Comparison of ENCODE assay signal across 13 cellular contexts in genomic region chr2:102245266-102246151, GRCh38. TPM values are rescaled to one million over a fixed set of nuclear protein-coding genes. Genes with fewer than 3 reads are reported as not detected.
DNase-seq lines count a peak whose midpoint lies in the region; FAIRE-seq and TF ChIP-seq lines count a peak whose summit lies in the region.
"Had no signal": no experiment of that assay in that cellular context is flagged by ENCODE, and none has a peak within 500 bp of the region (broad histone marks: within the 10 kb centered on the region; RNA-seq: fewer than 3 reads in every experiment).

No MANE protein-coding gene starts in this region.

- TF ChIP-seq RAD21 in H1 (IDR thresholded peaks at IDR 0.05 in 1 of 2, conservative IDR thresholded peaks at IDR 0.05 in 1 of 2; ENCODE audit: low read depth in 2 of 2, low read length in 2 of 2), result peak; percentile 43 to 50; a peak in 3 of 4 replicates

- POLR2A ChIA-PET in BJ (lab: Charles Lee) (interaction anchor here (0.6 kb wide), 1 partner anchor 190 kb away, joined by 3 read pairs; no protein-coding TSS in a partner anchor), H1 (lab: Charles Lee; ENCODE audit: partially characterized antibody) (no interaction called here)

- H3K36me3 ChIP-seq in BJ (ENCODE audit: control insufficient read depth, insufficient read depth, low read length), result no peaks in the 10 kb centered on the region
- H3K36me3 ChIP-seq in H1 (ENCODE audit: control insufficient read depth in 2 of 4, insufficient read depth in 4 of 4, low read length in 3 of 4), result no peaks in the 10 kb centered on the region
- H3K36me3 ChIP-seq in mesenchymal stem cell (ENCODE audit: control insufficient read depth in 1 of 2, insufficient read depth in 2 of 2, low read depth in 1 of 2, low read length in 2 of 2), result no peaks in the 10 kb centered on the region
- H3K36me3 ChIP-seq in small intestine (ENCODE audit: control insufficient read depth in 2 of 2, insufficient read depth in 2 of 2, low read length in 2 of 2), result no peaks in the 10 kb centered on the region

- H3K79me2 ChIP-seq in H1 (ENCODE audit: control insufficient read depth in 1 of 2, insufficient read depth in 2 of 2, low read length in 2 of 2), result no peaks in the 10 kb centered on the region

- H3K79me1 ChIP-seq in H1 (ENCODE audit: low read depth, low read length), result no peaks in the 10 kb centered on the region
- H3K79me1 ChIP-seq in mesenchymal stem cell (replicated peaks; ENCODE audit: low read length, poor library complexity, severe bottlenecking), result no peaks in the 10 kb centered on the region

- H2AK5ac ChIP-seq in H1 (ENCODE audit: low read depth, low read length) (no peak overlapping the region), mesenchymal stem cell (ENCODE audit: low read length, severe bottlenecking) (no peak overlapping the region)

- H2BK15ac ChIP-seq in H1 (ENCODE audit: low read length), result 0 out of 2 replicates have a peak overlapping the region, but pooled peaks have one; percentile 66
- H2BK15ac ChIP-seq in mesenchymal stem cell (ENCODE audit: low read depth, poor library complexity, severe bottlenecking), result peak overlapping the region; percentile 63

- H2BK20ac ChIP-seq in H1 (ENCODE audit: low read length), result 0 out of 2 replicates have a peak overlapping the region, but pooled peaks have one; percentile 43

- H2BK12ac ChIP-seq in H1 (ENCODE audit: low read depth, low read length), result no peak overlapping the region
- peak overlapping the region; percentile 0 to 15 for H2BK12ac ChIP-seq in mesenchymal stem cell (ENCODE audit: low read length in 2 of 2)

- DNase-seq in BJ (ENCODE audit: low read depth) (peak; percentile 38), NB4 (ENCODE audit: low read depth) (peak; percentile 28), H1 (ENCODE audit: low read depth in 1 of 2, low spot score in 2 of 2) (peak in 1 of 2 experiments; percentile 49), mesenchymal stem cell (peak; percentile 45), NCI-H510A treated with DMSO at 0.1 percent for 48 hours (lab: John Stamatoyannopoulos, UW) (no peak), small intestine (no peak), germinal center (ENCODE audit: low spot score) (no peak), A172 (ENCODE audit: low spot score) (no peak)
- DNase-seq: left colon; retina; stimulated activated CD4-positive, alpha-beta T cell treated with anti-CD3 and anti-CD28 coated beads, Interleukin-4, amount 100 ng/mL, for 1 hour; stimulated activated naive CD4-positive, alpha-beta T cell treated with Interleukin-2 at 50 U/mL for 16 hours had no signal

- H3K4me3 ChIP-seq in BJ (ENCODE audit: low read depth, low read length) (peak overlapping the region; percentile 18), NB4 (ENCODE audit: low read depth, low read length) (no peak overlapping the region), H1 (ENCODE audit: extremely low read depth in 1 of 4, insufficient read depth in 2 of 4, low read depth in 3 of 4, low read length in 4 of 4) (no peak overlapping the region), mesenchymal stem cell (ENCODE audit: insufficient read depth in 1 of 2, low read depth in 1 of 2, low read length in 2 of 2) (peak overlapping the region in 1 of 2 experiments; percentile 55), small intestine (ENCODE audit: low read depth in 1 of 2, low read length in 2 of 2) (no peak overlapping the region)

- no peak overlapping the region for H3K27ac ChIP-seq in H1 (ENCODE audit: low read depth, low read length)
- no peak overlapping the region for H3K27ac ChIP-seq in mesenchymal stem cell (ENCODE audit: low read length, poor library complexity, severe bottlenecking)
- no peak overlapping the region for H3K27ac ChIP-seq in small intestine (ENCODE audit: low read depth in 1 of 2, low read length in 1 of 2)

- H3K4me1 ChIP-seq in H1 (replicated peaks in 1 of 4; ENCODE audit: control insufficient read depth in 3 of 4, insufficient read depth in 4 of 4, low read length in 3 of 4), result peaks cover 0 to 3% (median 0%) of the 10 kb centered on the region in 4 experiments; a peak in 1 of 7 replicates
- peaks cover 1% of the 10 kb centered on the region for H3K4me1 ChIP-seq in mesenchymal stem cell (ENCODE audit: control insufficient read depth, insufficient read depth, low read depth, low read length)
- no peaks in the 10 kb centered on the region for H3K4me1 ChIP-seq in small intestine (ENCODE audit: control insufficient read depth in 2 of 2, insufficient read depth in 1 of 2, low read depth in 1 of 2, low read length in 1 of 2)

- H3K4me2 ChIP-seq in H1 (ENCODE audit: insufficient read depth in 1 of 2, low read depth in 2 of 2, low read length in 2 of 2), result no peak overlapping the region
- H3K4me2 ChIP-seq in mesenchymal stem cell (ENCODE audit: low read length, poor library complexity, severe bottlenecking), result no peak overlapping the region

- H3K9me3 ChIP-seq in H1 (ENCODE audit: insufficient read depth in 2 of 2, low read depth in 1 of 2, low read length in 1 of 2) (no peaks in the 10 kb centered on the region), mesenchymal stem cell (ENCODE audit: control insufficient read depth, low read length) (no peaks in the 10 kb centered on the region), small intestine (ENCODE audit: control insufficient read depth, low read depth) (no peaks in the 10 kb centered on the region)

- CTCF ChIA-PET in BJ (lab: Yijun Ruan, JAX), result interaction anchor here (0.6 to 2.3 kb wide), 22 partner anchors 12 to 539 kb away, joined by 3 to 16 read pairs (median 4); partner anchors contain the start of gene IL18R1
- CTCF ChIA-PET in H1 (lab: Charles Lee; ENCODE audit: partially characterized antibody), result interaction anchor here (0.6 to 1.3 kb wide), 7 partner anchors 10 to 307 kb away, joined by 3 to 4 read pairs (median 3); no protein-coding TSS in a partner anchor

- no peak overlapping the region for H4K5ac ChIP-seq in H1 (ENCODE audit: insufficient read length, low read depth, low read length)

- no peak overlapping the region for H3K56ac ChIP-seq in H1 (replicated peaks; ENCODE audit: insufficient read length, low read depth, low read length)

- no peak for FAIRE-seq in H1 (lab: Jason Lieb, UNC)
- FAIRE-seq in small intestine (lab: Jason Lieb, UNC), result no peak

- H4K91ac ChIP-seq in H1 (replicated peaks; ENCODE audit: insufficient read length, low read length) (no peak overlapping the region), mesenchymal stem cell (ENCODE audit: low read length) (peak overlapping the region; percentile 52)

- H2BK120ac ChIP-seq in H1 (replicated peaks; ENCODE audit: low read depth, low read length) (no peak overlapping the region), mesenchymal stem cell (ENCODE audit: low read depth, low read length) (no peak overlapping the region)

- no peak overlapping the region for H3K9ac ChIP-seq in H1 (replicated peaks in 1 of 4; ENCODE audit: extremely low read depth in 1 of 4, low read depth in 3 of 4, low read length in 3 of 4)
- peak overlapping the region; percentile 58 for H3K9ac ChIP-seq in mesenchymal stem cell (ENCODE audit: low read length)

- H3K27me3 ChIP-seq in BJ (ENCODE audit: control insufficient read depth, insufficient read depth, low read length) (peaks cover 1% of the 10 kb centered on the region), H1 (replicated peaks in 1 of 4; ENCODE audit: control insufficient read depth in 3 of 4, extremely low read depth in 1 of 4, insufficient read depth in 3 of 4, low read length in 3 of 4) (peaks cover 0 to 10% (median 8%) of the 10 kb centered on the region in 4 experiments; a peak in 6 of 7 replicates), mesenchymal stem cell (ENCODE audit: control insufficient read depth in 1 of 2, insufficient read depth in 1 of 2, low read length in 2 of 2) (peaks cover 0 to 15% of the 10 kb centered on the region in 2 experiments), small intestine (ENCODE audit: control insufficient read depth in 2 of 2, insufficient read depth in 2 of 2, low read length in 2 of 2) (peaks cover 0 to under 1% of the 10 kb centered on the region in 2 donors)

- H3K18ac ChIP-seq in H1 (ENCODE audit: extremely low read depth, low read length) (no peak overlapping the region), mesenchymal stem cell (ENCODE audit: low read depth in 1 of 2, low read length in 2 of 2) (peak overlapping the region in 1 of 2 experiments; percentile 13)

- TF ChIP-seq EP300 in H1 (IDR thresholded peaks at IDR 0.05; ENCODE audit: borderline replicate concordance in 1 of 2, low read depth in 2 of 2, low read length in 2 of 2), result no peak

- H3K14ac ChIP-seq in H1 (ENCODE audit: insufficient read length) (no peak overlapping the region), mesenchymal stem cell (ENCODE audit: low read length in 2 of 2) (no peak overlapping the region)

- TF ChIP-seq CTCF in BJ (IDR thresholded peaks at IDR 0.05; ENCODE audit: insufficient read depth, low read depth, low read length), result peak; percentile 66
- no peak for TF ChIP-seq CTCF in NB4 (IDR thresholded peaks at IDR 0.05; ENCODE audit: low read depth, low read length)
- peak; percentile 23 to 37 (median 30); a peak in 3 of 4 replicates for TF ChIP-seq CTCF in H1 (IDR thresholded peaks at IDR 0.05; ENCODE audit: control extremely low read depth in 1 of 3, insufficient read depth in 1 of 3, low read depth in 1 of 3, low read length in 3 of 3)

- TF ChIP-seq POLR2A in NB4 (IDR thresholded peaks at IDR 0.05; ENCODE audit: extremely low read depth, insufficient read length) (no peak), H1 (IDR thresholded peaks at IDR 0.05; ENCODE audit: control extremely low read depth in 1 of 2, low read depth in 2 of 2, low read length in 2 of 2) (no peak)

- WGBS in H1 (ENCODE audit: extremely low coverage in 1 of 2, insufficient coverage in 1 of 2, insufficient read length in 1 of 2, insufficient replicate concordance in 2 of 2, low coverage in 1 of 2, low lambda C conversion rate in 2 of 2, missing lambda C conversion rate in 1 of 2), 2 experiments, result 89% methylated on average over 27 of the region's 27 CpGs; no CpG with 5 or more reads in 1 of the 2 experiments
- 81% methylated on average over 27 of the region's 27 CpGs for WGBS in mesenchymal stem cell
- WGBS in small intestine, 3 donors, result 84 to 86% (median 84%) methylated on average over 27 of the region's 27 CpGs

- H3K23ac ChIP-seq in H1 (ENCODE audit: insufficient read length), result no peak overlapping the region
- H3K23ac ChIP-seq in mesenchymal stem cell (ENCODE audit: low read length in 2 of 2), result no peak overlapping the region

- no peaks in the 10 kb centered on the region for H3K23me2 ChIP-seq in H1 (ENCODE audit: low read depth, low read length)

- H3K4ac ChIP-seq in H1 (replicated peaks; ENCODE audit: insufficient read length, low read depth, low read length) (no peak overlapping the region), mesenchymal stem cell (ENCODE audit: low read depth in 1 of 2, low read length in 2 of 2) (peak overlapping the region in 1 of 2 experiments; percentile 46)

- H4K8ac ChIP-seq in H1 (ENCODE audit: extremely low read depth, insufficient read depth, low read length), result peak overlapping the region; percentile 16; the same call in 1 of the 2 replicates
- peak overlapping the region; percentile 70 for H4K8ac ChIP-seq in mesenchymal stem cell (ENCODE audit: low read length)

- H2BK5ac ChIP-seq in H1 (ENCODE audit: low read depth, low read length) (no peak overlapping the region), mesenchymal stem cell (ENCODE audit: low read depth, low read length, poor library complexity, severe bottlenecking) (no peak overlapping the region)

- no peaks in the 10 kb centered on the region for H4K20me1 ChIP-seq in H1 (replicated peaks in 1 of 2; ENCODE audit: control insufficient read depth in 1 of 2, insufficient read depth in 2 of 2, low read length in 2 of 2)

- H2AFZ ChIP-seq in H1 (ENCODE audit: low read length) (no peak overlapping the region), mesenchymal stem cell (ENCODE audit: low read depth, low read length) (no peak overlapping the region)

RNA-seq across cellular contexts. Expression of gene IL1RL2, which starts 58.7 kb away (rescaled TPM):
- polyA plus RNA-seq in BJ (2011; rRNA removed), result 0.09 and 0.11 TPM in 2 replicates
- 0.15 and 0.28 TPM in 2 replicates for polyA minus RNA-seq in BJ (2011; rRNA and poly(A)+ RNA removed)
- not detected in 2 replicates for total RNA-seq in H1 (2021; fragmentation: NEBNext Ultra II Directional; extraction: Animal tissue kit (Norgen Biotek cat#: 25700))
- not detected in 2 replicates for polyA plus RNA-seq in H1 (2011; rRNA removed)
- polyA plus RNA-seq in H1 (2011; cell fraction: cytosol; rRNA removed), result not detected
- polyA plus RNA-seq in H1 (2011; cell fraction: nucleus; rRNA removed), result not detected
- polyA plus RNA-seq in H1 (2012, experiment 1 of 2), result not detected in 4 replicates
- not detected for polyA plus RNA-seq in H1 (2012, experiment 2 of 2)
- not detected for polyA plus RNA-seq in H1 (2013, experiment 1 of 2)
- polyA plus RNA-seq in H1 (2013, experiment 2 of 2), result not detected
- polyA minus RNA-seq in H1 (2011; rRNA and poly(A)+ RNA removed), result not detected in 2 replicates
- polyA minus RNA-seq in H1 (2011; cell fraction: cytosol; rRNA and poly(A)+ RNA removed), result not detected
- not detected for polyA minus RNA-seq in H1 (2011; cell fraction: nucleus; rRNA and poly(A)+ RNA removed)
- polyA plus RNA-seq in mesenchymal stem cell (2013, experiment 1 of 2), result 0.06 TPM
- polyA plus RNA-seq in mesenchymal stem cell (2013, experiment 2 of 2), result 0.12 TPM
- under 1 TPM in 1 of 3 donors, not detected in 2; 0.34 TPM for polyA plus RNA-seq in small intestine
- total RNA-seq in A172 (2014; rRNA removed; shearing (Covaris generic)), result not detected in 2 replicates
- total RNA-seq: M059J had no signal

Comparison
In these comparisons a context has a peak if more than half of its experiments do, and no peak if none do; other contexts are left out.
1. DNase-seq: peak in BJ (single experiment), NB4 (single experiment) and mesenchymal stem cell (single experiment); none in NCI-H510A treated with DMSO at 0.1 percent for 48 hours (single experiment), small intestine (single experiment), germinal center (single experiment) and A172 (single experiment).